1 cellular context compared by ENCODE assay signal in genomic region chr5:54389399-54389798, GRCh38.
TF ChIP-seq lines count a peak whose summit lies in the region.

No MANE protein-coding gene starts in this region.

TF ChIP-seq in K562, 482 proteins besides CTCF, POLR2A, EP300 and RAD21 (continued from another document):
- TF ChIP-seq MGA (IDR thresholded peaks at IDR 0.05) (0 out of 2 replicates have a peak, but pooled peaks have one; percentile 14), CC2D1A (IDR thresholded peaks at IDR 0.05) (peak; percentile 68), EHMT2 (IDR thresholded peaks at IDR 0.05) (peak; percentile 52; the same call in 1 of the 2 replicates)
TF ChIP-seq in K562: peak in this region for 4; not testable (repeated sequence) for 478.
